ENCODE assay signal across 1 cellular context in genomic region chr19:18006895-18007604, GRCh38.
A peak's percentile ranks its signal among the peaks of the same experiment; 100 is the strongest.
TF ChIP-seq lines count a peak whose summit lies in the region.

No MANE protein-coding gene starts in this region.

TF ChIP-seq in HepG2, 621 proteins besides CTCF, POLR2A, EP300 and RAD21 (continued from another document and continues in another):
- TF ChIP-seq ARID5B (CRISPR knock-in tag; IDR thresholded peaks at IDR 0.05): 0 out of 2 replicates have a peak, but pooled peaks have one; percentile 16
- TF ChIP-seq TSC22D2 (CRISPR knock-in tag; IDR thresholded peaks at IDR 0.05; ENCODE audit: borderline replicate concordance): 0 out of 2 replicates have a peak, but pooled peaks have one; percentile 37
- TF ChIP-seq REL (CRISPR knock-in tag; conservative IDR thresholded peaks at IDR 0.05): no peak
- TF ChIP-seq ZNF225 (CRISPR knock-in tag; IDR thresholded peaks at IDR 0.05): no peak
- TF ChIP-seq GMEB2 (CRISPR knock-in tag; IDR thresholded peaks at IDR 0.05; ENCODE audit: low read depth): no peak
- 0 out of 2 replicates have a peak, but pooled peaks have one; percentile 35 for TF ChIP-seq ZNF772 (CRISPR knock-in tag; IDR thresholded peaks at IDR 0.05)
- no peak for TF ChIP-seq ZSCAN9 (CRISPR knock-in tag; IDR thresholded peaks at IDR 0.05; ENCODE audit: borderline replicate concordance)
- TF ChIP-seq MLX (CRISPR knock-in tag; IDR thresholded peaks at IDR 0.05): peak; percentile 15; the same call in 1 of the 2 replicates
- TF ChIP-seq FOXC1 (CRISPR knock-in tag; IDR thresholded peaks at IDR 0.05; ENCODE audit: borderline replicate concordance): 0 out of 2 replicates have a peak, but pooled peaks have one; percentile 40
- no peak for TF ChIP-seq PAX8 (CRISPR knock-in tag; IDR thresholded peaks at IDR 0.05; ENCODE audit: borderline replicate concordance)
- peak; percentile 50; the same call in 1 of the 2 replicates for TF ChIP-seq UBTF (CRISPR knock-in tag; IDR thresholded peaks at IDR 0.05)
- TF ChIP-seq TERF1 (CRISPR knock-in tag; IDR thresholded peaks at IDR 0.05): no peak
- peak; percentile 47 for TF ChIP-seq AGO2 (optimal IDR thresholded peaks at IDR 0.05; ENCODE audit: low read depth, low read length)
- peak; percentile 60; the same call in 1 of the 2 replicates for TF ChIP-seq RFXAP (CRISPR knock-in tag; IDR thresholded peaks at IDR 0.05; ENCODE audit: borderline replicate concordance)
- 0 out of 2 replicates have a peak, but pooled peaks have one; percentile 31 for TF ChIP-seq ZNF572 (CRISPR knock-in tag; IDR thresholded peaks at IDR 0.05)
- TF ChIP-seq STAG1 (CRISPR knock-in tag; IDR thresholded peaks at IDR 0.05): peak; percentile 99
- no peak for TF ChIP-seq AGO1 (IDR thresholded peaks at IDR 0.05; ENCODE audit: low read depth, low read length, poor library complexity, severe bottlenecking)
- TF ChIP-seq TFDP2 (CRISPR knock-in tag; IDR thresholded peaks at IDR 0.05): 0 out of 2 replicates have a peak, but pooled peaks have one; percentile 24
- no peak for TF ChIP-seq ZNF3 (CRISPR knock-in tag; IDR thresholded peaks at IDR 0.05)
- TF ChIP-seq SOX6 (IDR thresholded peaks at IDR 0.05): no peak
- TF ChIP-seq SOX6 (CRISPR knock-in tag; IDR thresholded peaks at IDR 0.05): 0 out of 2 replicates have a peak, but pooled peaks have one; percentile 21
- peak in 1 of 2 experiments; percentile 67; a peak in 1 of 4 replicates for TF ChIP-seq KLF16 (CRISPR knock-in tag; IDR thresholded peaks at IDR 0.05)
- 0 out of 2 replicates have a peak, but pooled peaks have one; percentile 28 for TF ChIP-seq PHF21A (CRISPR knock-in tag; IDR thresholded peaks at IDR 0.05)
- peak; percentile 74 for TF ChIP-seq ZFP91 (CRISPR knock-in tag; IDR thresholded peaks at IDR 0.05; ENCODE audit: borderline replicate concordance)
- TF ChIP-seq TAF15 (IDR thresholded peaks at IDR 0.05; ENCODE audit: low read depth, low read length, poor library complexity, severe bottlenecking): no peak
- peak; percentile 49; the same call in 1 of the 2 replicates for TF ChIP-seq BCL3 (CRISPR knock-in tag; IDR thresholded peaks at IDR 0.05)
- peak; percentile 73; the same call in 1 of the 2 replicates for TF ChIP-seq HOXD1 (CRISPR knock-in tag; IDR thresholded peaks at IDR 0.05)
- 0 out of 2 replicates have a peak, but pooled peaks have one; percentile 41 for TF ChIP-seq ZNF777 (CRISPR knock-in tag; IDR thresholded peaks at IDR 0.05)
- no peak for TF ChIP-seq SIX1 (CRISPR knock-in tag; IDR thresholded peaks at IDR 0.05; ENCODE audit: borderline replicate concordance)
- 0 out of 2 replicates have a peak, but pooled peaks have one; percentile 15 for TF ChIP-seq PAXIP1 (CRISPR knock-in tag; conservative IDR thresholded peaks at IDR 0.05)
- no peak for TF ChIP-seq ZEB1 (IDR thresholded peaks at IDR 0.05; ENCODE audit: insufficient replicate concordance, low read depth)
- TF ChIP-seq GATAD2A (CRISPR knock-in tag; IDR thresholded peaks at IDR 0.05): 0 out of 2 replicates have a peak, but pooled peaks have one; percentile 36
- peak; percentile 61; the same call in 1 of the 2 replicates for TF ChIP-seq ZNF362 (CRISPR knock-in tag; IDR thresholded peaks at IDR 0.05; ENCODE audit: borderline replicate concordance)
- no peak for TF ChIP-seq FOXO1 (CRISPR knock-in tag; IDR thresholded peaks at IDR 0.05)
